ENCODE assay signal across 10 cellular contexts in the genomic region with DNA sequence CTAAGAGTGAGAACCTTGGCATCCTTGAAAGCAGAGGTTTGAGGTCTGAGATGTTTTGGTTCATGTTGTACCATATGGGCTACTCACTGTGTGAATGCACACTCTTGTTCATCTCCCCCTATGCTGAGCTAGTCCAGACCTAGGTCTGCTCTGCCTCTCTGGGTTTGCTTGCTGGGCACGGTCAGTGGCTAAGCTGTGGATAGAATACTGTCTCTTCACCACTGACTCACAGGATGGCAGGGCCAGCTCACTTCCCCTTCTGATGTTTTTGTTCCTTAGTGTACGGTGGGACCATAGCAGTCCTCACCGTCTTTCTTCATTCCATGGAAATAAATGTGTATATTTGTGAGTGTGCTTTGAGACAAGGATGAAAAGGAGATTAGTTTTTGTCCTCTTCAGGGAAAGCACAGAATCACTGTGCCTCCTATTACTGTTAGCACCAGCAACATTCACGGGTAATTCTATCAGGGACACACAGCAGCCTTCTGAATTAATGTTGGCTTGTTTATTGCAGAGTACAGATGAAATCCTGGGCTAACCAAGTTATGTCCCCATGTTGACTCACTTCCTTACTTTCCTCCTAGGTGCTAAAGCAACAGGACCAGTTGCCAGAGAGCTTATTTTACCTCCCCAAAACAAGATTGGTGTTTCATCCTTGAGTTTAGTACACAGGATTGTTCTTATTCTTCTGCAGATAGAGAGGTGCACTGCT. TPM values are rescaled to one million over a fixed set of nuclear protein-coding genes. Genes with fewer than 3 reads are reported as not detected.
DNase-seq lines count a peak whose midpoint lies in the region; ATAC-seq, FAIRE-seq and TF ChIP-seq lines count a peak whose summit lies in the region.
"Had no signal": no experiment of that assay in that cellular context is flagged by ENCODE, and none has a peak within 500 bp of the region (broad histone marks: within the 10 kb centered on the region; RNA-seq: fewer than 3 reads in every experiment).

No MANE protein-coding gene starts in this region.

- TF ChIP-seq POLR2A in A549 (IDR thresholded peaks at IDR 0.05; ENCODE audit: low read length), result no peak

- no peak for FAIRE-seq in A549 (lab: Jason Lieb, UNC)

- CTCF ChIA-PET in A549 (lab: Yijun Ruan, JAX), result no interaction called here

- WGBS in A549 (ENCODE audit: missing lambda C conversion rate), result 55% methylated on average over 4 of the region's 4 CpGs

- POLR2A ChIA-PET in A549 (lab: Yijun Ruan, JAX), result interaction anchor here (1.2 kb wide), 1 partner anchor 57 kb away, joined by 4 read pairs; a partner anchor contains a TSS

- H3K27me3 ChIP-seq in adipocyte (replicated peaks; ENCODE audit: control insufficient read depth, insufficient read depth, low read length) (no peaks in the 10 kb centered on the region), kidney epithelial cell (ENCODE audit: control insufficient read depth, insufficient read depth, low read length) (no peaks in the 10 kb centered on the region)

- no peak for TF ChIP-seq EP300 in A549 (IDR thresholded peaks at IDR 0.05)

- peaks cover 10% of the 10 kb centered on the region for H3K4me1 ChIP-seq in A549
- H3K4me1 ChIP-seq in adipocyte (ENCODE audit: control insufficient read depth, insufficient read depth, low read length), result peaks cover 6% of the 10 kb centered on the region

- H3K27ac ChIP-seq in A549, result peak overlapping the region in 1 of 2 experiments; percentile 24; a peak in 1 of 6 replicates
- H3K27ac ChIP-seq: SK-N-MC had no signal

- TF ChIP-seq CTCF in A549 (IDR thresholded peaks at IDR 0.05), result no peak
- TF ChIP-seq CTCF in kidney epithelial cell (IDR thresholded peaks at IDR 0.05; ENCODE audit: insufficient read depth, low read length, poor library complexity, severe bottlenecking), result no peak

- no peak overlapping the region for H3K4me2 ChIP-seq in A549

- DNase-seq in A549 (ENCODE audit: low read depth in 1 of 2, low spot score in 1 of 2) (no peak), Kasumi-1 (lab: John Stamatoyannopoulos, UW) (peak; percentile 38 to 40), adipocyte (ENCODE audit: low read depth) (peak; percentile 38), kidney epithelial cell (ENCODE audit: low read depth) (peak; percentile 14), hippocampal formation (lab: John Stamatoyannopoulos, UW) (no peak), COR-L47 (lab: John Stamatoyannopoulos, UW) (no peak)
- DNase-seq: stimulated activated CD4-positive, alpha-beta T cell treated with anti-CD3 and anti-CD28 coated beads, Interleukin-2, amount 100 ng/mL, for 48 hours had no signal

- TF ChIP-seq RAD21 in A549 (conservative IDR thresholded peaks at IDR 0.05 in 1 of 2, IDR thresholded peaks at IDR 0.05 in 1 of 2), result no peak

- H3K36me3 ChIP-seq in adipocyte (ENCODE audit: control insufficient read depth, insufficient read depth, low read length, severe bottlenecking), result no peaks in the 10 kb centered on the region
- no peaks in the 10 kb centered on the region for H3K36me3 ChIP-seq in kidney epithelial cell (ENCODE audit: control insufficient read depth, insufficient read depth, low read length)

- peak; percentile 50 to 57; a peak in 4 of 6 replicates for ATAC-seq in A549
- ATAC-seq in GM19397 (IDR thresholded peaks at IDR 0.05; ENCODE audit: unreplicated experiment), result no peak
- ATAC-seq in HG02610 (IDR thresholded peaks at IDR 0.05; ENCODE audit: unreplicated experiment), result no peak

- no peak overlapping the region for H3K9ac ChIP-seq in adipocyte (ENCODE audit: low read length)

- no peak overlapping the region for H3K4me3 ChIP-seq in A549
- H3K4me3 ChIP-seq in adipocyte (ENCODE audit: low read length), result no peak overlapping the region
- H3K4me3 ChIP-seq in kidney epithelial cell (ENCODE audit: low read depth, low read length), result no peak overlapping the region
- H3K4me3 ChIP-seq: SK-N-MC had no signal

- H3K9me3 ChIP-seq in A549 (no peaks in the 10 kb centered on the region), adipocyte (ENCODE audit: control insufficient read depth, low read length) (no peaks in the 10 kb centered on the region)

TF ChIP-seq in A549, 52 proteins besides CTCF, POLR2A, EP300 and RAD21:
- TF ChIP-seq, protein P1, sequence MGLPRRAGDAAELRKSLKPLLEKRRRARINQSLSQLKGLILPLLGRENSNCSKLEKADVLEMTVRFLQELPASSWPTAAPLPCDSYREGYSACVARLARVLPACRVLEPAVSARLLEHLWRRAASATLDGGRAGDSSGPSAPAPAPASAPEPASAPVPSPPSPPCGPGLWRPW (IDR thresholded peaks at IDR 0.05), result no peak
- TF ChIP-seq HOXB5 (CRISPR knock-in tag; IDR thresholded peaks at IDR 0.05) (no peak), ZC3H11A (IDR thresholded peaks at IDR 0.05) (no peak), RFX5 (IDR thresholded peaks at IDR 0.05) (no peak), CBX8 (IDR thresholded peaks at IDR 0.05) (no peak)

RNA-seq across cellular contexts. Expression of a gene that starts 56.9 kb away (rescaled TPM):
- polyA plus RNA-seq in A549 (2011; rRNA removed) (62.9 and 71.4 TPM in 2 replicates), A549 (2017; fragmentation: RNase III; extraction: RNeasy Plus Mini Kit Qiagen cat#74134 plus additional on column Dnase treatment) (63.9 to 81.0 TPM (median 72.0 TPM) in 3 replicates)
- 17.8 and 18.4 TPM in 2 replicates for polyA plus RNA-seq in A549 (2012; cell fraction: cytosol; rRNA removed)
- polyA plus RNA-seq in A549 (2012; cell fraction: nucleus; rRNA removed), result 33.4 and 56.9 TPM in 2 replicates
- polyA minus RNA-seq in A549 (2011; rRNA and poly(A)+ RNA removed), result 49.4 and 52.8 TPM in 2 replicates
- 69.3 and 73.8 TPM in 2 replicates for total RNA-seq in kidney epithelial cell

Comparison
In these comparisons a context has a peak if more than half of its experiments do, and no peak if none do; other contexts are left out.
1. ATAC-seq: peak in A549 (2 of 2); none in GM19397 (single experiment) and HG02610 (single experiment).
2. DNase-seq: peak in Kasumi-1 (2 of 2), adipocyte (single experiment) and kidney epithelial cell (single experiment); none in A549 (0 of 2), hippocampal formation (0 of 2) and COR-L47 (single experiment).